ENCODE assay signal across 17 cellular contexts in the genomic region with DNA sequence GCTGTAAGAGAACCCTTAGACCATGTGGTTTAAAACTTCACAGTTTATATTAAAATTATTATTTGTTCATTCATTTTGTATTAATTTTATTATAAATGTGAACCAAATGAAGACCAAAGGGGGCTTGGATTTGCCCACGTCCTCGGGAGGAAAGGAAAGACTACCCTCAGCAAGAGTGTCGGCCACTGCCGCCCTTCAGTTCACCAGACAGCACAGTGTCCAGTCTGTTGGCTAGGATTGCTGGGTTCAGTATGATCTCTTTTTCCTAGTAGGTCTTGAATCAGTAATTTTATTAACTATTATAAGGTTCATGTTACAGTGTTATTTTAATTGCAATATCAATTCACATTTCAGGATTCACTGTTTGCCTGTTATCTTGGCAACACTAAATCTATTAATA.
DNase-seq lines count a peak whose midpoint lies in the region; ATAC-seq and TF ChIP-seq lines count a peak whose summit lies in the region.
"Had no signal": no experiment of that assay in that cellular context is flagged by ENCODE, and none has a peak within 500 bp of the region (broad histone marks: within the 10 kb centered on the region; RNA-seq: fewer than 3 reads in every experiment).

No MANE protein-coding gene starts in this region.

- no peak for ATAC-seq in CD4-positive, CD25-positive, alpha-beta regulatory T cell (ENCODE audit: low read depth in 2 of 2)
- peak; percentile 57 for ATAC-seq in sciatic nerve
- no peak for ATAC-seq in HG02642 (IDR thresholded peaks at IDR 0.05; ENCODE audit: poor library complexity, unreplicated experiment)
- ATAC-seq in GM21786 (IDR thresholded peaks at IDR 0.05; ENCODE audit: unreplicated experiment), result no peak
- ATAC-seq: A549 had no signal

- H3K36me3 ChIP-seq in CD4-positive, CD25-positive, alpha-beta regulatory T cell (ENCODE audit: control insufficient read depth, insufficient read depth, low read length), result no peaks in the 10 kb centered on the region

- peak overlapping the region; percentile 16 for H3K4me3 ChIP-seq in CD4-positive, CD25-positive, alpha-beta regulatory T cell (ENCODE audit: low read depth, low read length)
- H3K4me3 ChIP-seq in fibroblast of villous mesenchyme (ENCODE audit: low read depth, low read length), result peak overlapping the region; percentile 10
- H3K4me3 ChIP-seq: A549 had no signal

- H3K36me3 Mint-ChIP-seq in CD4-positive, CD25-positive, alpha-beta regulatory T cell, result no peaks in the 10 kb centered on the region

- no peaks in the 10 kb centered on the region for H3K9me3 ChIP-seq in CD4-positive, CD25-positive, alpha-beta regulatory T cell (ENCODE audit: control insufficient read depth in 2 of 2, low read length in 2 of 2)
- H3K9me3 ChIP-seq: A549 had no signal

- H3K4me3 Mint-ChIP-seq in CD4-positive, CD25-positive, alpha-beta regulatory T cell, result no peak overlapping the region
- H3K4me3 Mint-ChIP-seq: H9 had no signal

- peaks cover 0 to 10% (median 1%) of the 10 kb centered on the region in 4 donors for H3K4me1 Mint-ChIP-seq in CD4-positive, CD25-positive, alpha-beta regulatory T cell

- H3K9me3 Mint-ChIP-seq in CD4-positive, CD25-positive, alpha-beta regulatory T cell, result no peaks in the 10 kb centered on the region
- H3K9me3 Mint-ChIP-seq: CD4-positive, alpha-beta memory T cell; H9 had no signal

- no peak overlapping the region for H3K27ac ChIP-seq in CD4-positive, CD25-positive, alpha-beta regulatory T cell (ENCODE audit: insufficient read depth, low read length, poor library complexity, severe bottlenecking)
- H3K27ac ChIP-seq: 22Rv1, A549, C4-2B had no signal

- no peak for TF ChIP-seq CTCF in fibroblast of villous mesenchyme (IDR thresholded peaks at IDR 0.05; ENCODE audit: insufficient read depth, low read depth, low read length)

- H3K27ac Mint-ChIP-seq in CD4-positive, CD25-positive, alpha-beta regulatory T cell, result no peak overlapping the region

- DNase-seq in CD4-positive, CD25-positive, alpha-beta regulatory T cell, result no peak
- DNase-seq in cerebellar cortex (ENCODE audit: low spot score) (peak; percentile 49), fibroblast of villous mesenchyme (ENCODE audit: low read depth) (no peak), sciatic nerve (ENCODE audit: low spot score) (no peak), kidney glomerular epithelial cell (lab: John Stamatoyannopoulos, UW) (no peak), cerebellum (ENCODE audit: low spot score) (no peak)
- DNase-seq: AML-193; CD4-positive, alpha-beta memory T cell; DMS153; DMS79; GF-D8; H9 had no signal

- H3K27me3 ChIP-seq in CD4-positive, CD25-positive, alpha-beta regulatory T cell (ENCODE audit: control insufficient read depth, insufficient read depth, low read length), result peaks cover 2% of the 10 kb centered on the region

- H3K27me3 Mint-ChIP-seq in CD4-positive, CD25-positive, alpha-beta regulatory T cell, result peaks cover 5% of the 10 kb centered on the region

- intact Hi-C loops in sciatic nerve (cut with DNase I), result no loop called here

- H3K4me1 ChIP-seq in CD4-positive, CD25-positive, alpha-beta regulatory T cell (ENCODE audit: control insufficient read depth, insufficient read depth, low read length, poor library complexity, severe bottlenecking), result no peaks in the 10 kb centered on the region
